10 cellular contexts compared by ENCODE assay signal in the genomic region with DNA sequence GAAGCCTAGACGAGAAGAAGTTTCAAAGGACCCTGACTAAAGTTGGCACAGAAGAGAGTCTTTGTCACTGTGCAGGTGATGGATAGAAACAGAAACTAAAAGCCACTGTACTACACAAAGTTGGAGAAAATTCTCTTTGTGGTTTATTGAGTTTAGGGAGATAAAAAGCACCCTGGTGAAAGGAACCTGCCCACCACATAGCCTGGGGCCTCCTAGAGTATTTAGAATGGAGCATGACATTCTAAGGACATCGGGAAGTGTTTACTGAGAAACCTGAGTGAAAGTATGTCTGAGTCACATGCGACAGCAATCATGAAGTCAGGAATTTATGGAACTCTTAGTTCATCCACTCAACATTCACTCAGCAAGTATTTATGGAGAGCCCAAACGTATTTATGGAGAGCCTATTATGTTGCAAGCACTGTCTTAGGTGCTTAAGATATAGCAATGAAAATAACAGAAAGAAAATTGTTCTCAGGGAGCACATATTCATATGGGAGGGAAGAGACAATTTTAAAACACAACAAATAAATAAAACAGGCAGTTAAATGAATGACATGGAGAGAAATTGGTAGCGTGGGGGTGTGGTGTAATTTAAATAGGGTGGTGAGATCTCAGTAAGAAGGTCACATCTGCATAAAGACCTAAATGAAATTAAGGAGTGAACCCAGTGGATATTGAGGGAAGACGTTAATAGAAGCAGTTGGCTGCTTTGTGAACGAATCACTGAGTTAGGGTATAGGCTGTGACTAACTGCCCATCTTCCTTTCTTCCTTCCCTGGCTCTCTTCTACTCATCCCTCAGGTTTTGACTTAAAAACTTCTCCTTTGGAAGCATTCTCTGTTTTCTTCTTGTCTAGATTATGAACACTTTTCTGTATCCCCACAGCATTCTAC.
A peak's percentile ranks its signal among the peaks of the same experiment; 100 is the strongest.
DNase-seq lines count a peak whose midpoint lies in the region; ATAC-seq, FAIRE-seq and TF ChIP-seq lines count a peak whose summit lies in the region.
"Had no signal": no experiment of that assay in that cellular context is flagged by ENCODE, and none has a peak within 500 bp of the region (broad histone marks: within the 10 kb centered on the region; RNA-seq: fewer than 3 reads in every experiment).

No MANE protein-coding gene starts in this region.

- H3K9ac ChIP-seq in kidney (ENCODE audit: low read length in 2 of 2): no peak overlapping the region

- no peak overlapping the region for H3K4me3 ChIP-seq in left ventricle myocardium inferior
- H3K4me3 ChIP-seq in kidney (ENCODE audit: low read length in 2 of 2): peak overlapping the region in 1 of 2 donors; percentile 26
- H3K4me3 ChIP-seq: thoracic aorta had no signal

- no peak for FAIRE-seq in kidney (lab: Jason Lieb, UNC)
- FAIRE-seq: endothelial cell of umbilical vein had no signal

- H3K27ac ChIP-seq in left ventricle myocardium inferior (replicated peaks) (peak overlapping the region; percentile 32), kidney (ENCODE audit: low read depth in 2 of 2, low read length in 2 of 2) (peak overlapping the region in 1 of 2 donors; percentile 39)
- H3K27ac ChIP-seq: thoracic aorta had no signal

- TF ChIP-seq CTCF in left ventricle myocardium inferior (IDR thresholded peaks at IDR 0.05; ENCODE audit: borderline replicate concordance) (no peak), GM13977 (IDR thresholded peaks at IDR 0.05; ENCODE audit: extremely low read depth, insufficient read depth, missing control alignments) (no peak), kidney (IDR thresholded peaks at IDR 0.05; ENCODE audit: borderline replicate concordance, extremely low read depth, insufficient read depth) (no peak)

- in situ Hi-C loops in GM13977 (cut with MboI; ENCODE audit: low pct_unique_long_range_greater_than_20kb, low sequenced_read_pairs, unreplicated experiment): no loop called here

- no peaks in the 10 kb centered on the region for H3K36me3 ChIP-seq in left ventricle myocardium inferior
- H3K36me3 ChIP-seq in kidney (ENCODE audit: control insufficient read depth in 1 of 2, insufficient read depth in 2 of 2, low read length in 2 of 2): no peaks in the 10 kb centered on the region
- H3K36me3 ChIP-seq: thoracic aorta had no signal

- peak; percentile 13 for DNase-seq in activated naive CD4-positive, alpha-beta T cell treated with Interleukin-2 at 50 U/mL for 16 hours
- DNase-seq in activated naive CD4-positive, alpha-beta T cell (lab: John Stamatoyannopoulos, UW): no peak
- DNase-seq in left ventricle myocardium inferior (no peak), GM13977 (ENCODE audit: low spot score) (no peak), CD1c-positive myeloid dendritic cell (ENCODE audit: extremely low spot score) (no peak), kidney (no peak)

- peaks cover 50% of the 10 kb centered on the region for H3K4me1 ChIP-seq in left ventricle myocardium inferior
- H3K4me1 ChIP-seq in kidney (ENCODE audit: control insufficient read depth in 1 of 2, insufficient read depth in 1 of 2, low read depth in 1 of 2, low read length in 2 of 2): peaks cover 0 to 2% of the 10 kb centered on the region in 2 donors

- intact Hi-C loops in left ventricle myocardium inferior (cut with micrococcal nuclease): no loop called here
- intact Hi-C loops in kidney (cut with DNase I): no loop called here

- H3K27me3 ChIP-seq in left ventricle myocardium inferior (ENCODE audit: low read depth): no peaks in the 10 kb centered on the region

- ATAC-seq in HG03097 (IDR thresholded peaks at IDR 0.05; ENCODE audit: low FRiP score, unreplicated experiment): peak; percentile 46
- peak; percentile 81 for ATAC-seq in SK-N-SH treated with all-trans-retinoic acid at 6 μM for 48 hours

- H3K9me3 ChIP-seq in left ventricle myocardium inferior (replicated peaks): no peaks in the 10 kb centered on the region
- no peaks in the 10 kb centered on the region for H3K9me3 ChIP-seq in kidney (ENCODE audit: control insufficient read depth in 1 of 2, low read length in 2 of 2)
- H3K9me3 ChIP-seq: thoracic aorta had no signal

TF ChIP-seq in SK-N-SH treated with all-trans-retinoic acid at 6 μM for 48 hours, 23 proteins besides CTCF, POLR2A, EP300 and RAD21:
- TF ChIP-seq ISL1 (CRISPR knock-in tag; IDR thresholded peaks at IDR 0.05): peak; percentile 71
- TF ChIP-seq, protein P1, sequence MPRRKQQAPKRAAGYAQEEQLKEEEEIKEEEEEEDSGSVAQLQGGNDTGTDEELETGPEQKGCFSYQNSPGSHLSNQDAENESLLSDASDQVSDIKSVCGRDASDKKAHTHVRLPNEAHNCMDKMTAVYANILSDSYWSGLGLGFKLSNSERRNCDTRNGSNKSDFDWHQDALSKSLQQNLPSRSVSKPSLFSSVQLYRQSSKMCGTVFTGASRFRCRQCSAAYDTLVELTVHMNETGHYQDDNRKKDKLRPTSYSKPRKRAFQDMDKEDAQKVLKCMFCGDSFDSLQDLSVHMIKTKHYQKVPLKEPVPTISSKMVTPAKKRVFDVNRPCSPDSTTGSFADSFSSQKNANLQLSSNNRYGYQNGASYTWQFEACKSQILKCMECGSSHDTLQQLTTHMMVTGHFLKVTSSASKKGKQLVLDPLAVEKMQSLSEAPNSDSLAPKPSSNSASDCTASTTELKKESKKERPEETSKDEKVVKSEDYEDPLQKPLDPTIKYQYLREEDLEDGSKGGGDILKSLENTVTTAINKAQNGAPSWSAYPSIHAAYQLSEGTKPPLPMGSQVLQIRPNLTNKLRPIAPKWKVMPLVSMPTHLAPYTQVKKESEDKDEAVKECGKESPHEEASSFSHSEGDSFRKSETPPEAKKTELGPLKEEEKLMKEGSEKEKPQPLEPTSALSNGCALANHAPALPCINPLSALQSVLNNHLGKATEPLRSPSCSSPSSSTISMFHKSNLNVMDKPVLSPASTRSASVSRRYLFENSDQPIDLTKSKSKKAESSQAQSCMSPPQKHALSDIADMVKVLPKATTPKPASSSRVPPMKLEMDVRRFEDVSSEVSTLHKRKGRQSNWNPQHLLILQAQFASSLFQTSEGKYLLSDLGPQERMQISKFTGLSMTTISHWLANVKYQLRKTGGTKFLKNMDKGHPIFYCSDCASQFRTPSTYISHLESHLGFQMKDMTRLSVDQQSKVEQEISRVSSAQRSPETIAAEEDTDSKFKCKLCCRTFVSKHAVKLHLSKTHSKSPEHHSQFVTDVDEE (CRISPR knock-in tag; IDR thresholded peaks at IDR 0.05): no peak
